ENCODE assay signal across 1 cellular context in the genomic region with DNA sequence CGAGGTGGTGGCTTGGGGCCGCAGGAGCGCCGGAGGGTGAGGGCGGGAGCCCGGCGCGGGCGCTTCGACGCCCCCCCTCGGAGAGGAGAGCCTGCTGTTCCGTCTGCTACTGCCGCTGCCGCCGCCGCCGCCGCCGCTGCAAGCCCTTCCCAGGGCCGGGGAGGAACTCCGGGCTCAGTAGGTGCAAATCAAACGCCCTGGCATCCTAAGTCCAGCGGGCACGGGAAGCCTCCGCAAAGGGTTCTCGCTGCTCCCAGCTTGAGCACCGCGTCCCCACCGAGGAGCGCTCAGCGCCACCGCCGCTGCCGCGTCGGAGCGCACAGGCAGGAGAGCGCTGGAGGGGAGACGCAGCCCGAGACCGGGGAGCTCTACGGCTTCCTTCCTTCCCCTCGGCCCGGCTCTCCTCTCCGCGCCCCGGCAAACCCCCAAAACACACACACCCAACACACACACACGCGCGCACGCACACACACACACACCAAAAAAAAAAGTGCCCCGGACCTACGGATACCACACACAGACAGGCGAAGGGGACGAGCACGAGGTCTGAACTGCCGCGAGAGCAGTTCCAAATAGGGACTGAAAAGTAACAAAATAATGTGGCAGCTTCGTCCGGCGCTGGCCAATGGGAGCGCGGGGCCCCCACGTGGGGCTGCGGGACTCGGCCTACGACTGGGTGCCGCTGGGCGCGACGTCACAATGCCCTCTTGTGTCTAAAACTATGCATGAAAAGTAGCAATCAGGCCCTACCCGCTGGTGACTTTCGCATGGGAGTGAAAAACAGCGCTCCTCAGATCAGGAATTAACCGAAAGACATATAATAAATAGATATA.
A peak's percentile ranks its signal among the peaks of the same experiment; 100 is the strongest.
TF ChIP-seq lines count a peak whose summit lies in the region.

TLE3 (minus strand) TSS at position 581 of the 833 bp plus-strand sequence. CDS start 1,119 bp downstream, outside the sequence.

TF ChIP-seq in HepG2, 621 proteins besides CTCF, POLR2A, EP300 and RAD21 (continued from another document and continues in another):
- TF ChIP-seq ZNF770 (CRISPR knock-in tag; IDR thresholded peaks at IDR 0.05): peak; percentile 41; the same call in 1 of the 2 replicates
- no peak for TF ChIP-seq ZNF335 (CRISPR knock-in tag; IDR thresholded peaks at IDR 0.05)
- 0 out of 2 replicates have a peak, but pooled peaks have one; percentile 65 for TF ChIP-seq KLF6 (CRISPR knock-in tag; IDR thresholded peaks at IDR 0.05)
- TF ChIP-seq, protein P1, sequence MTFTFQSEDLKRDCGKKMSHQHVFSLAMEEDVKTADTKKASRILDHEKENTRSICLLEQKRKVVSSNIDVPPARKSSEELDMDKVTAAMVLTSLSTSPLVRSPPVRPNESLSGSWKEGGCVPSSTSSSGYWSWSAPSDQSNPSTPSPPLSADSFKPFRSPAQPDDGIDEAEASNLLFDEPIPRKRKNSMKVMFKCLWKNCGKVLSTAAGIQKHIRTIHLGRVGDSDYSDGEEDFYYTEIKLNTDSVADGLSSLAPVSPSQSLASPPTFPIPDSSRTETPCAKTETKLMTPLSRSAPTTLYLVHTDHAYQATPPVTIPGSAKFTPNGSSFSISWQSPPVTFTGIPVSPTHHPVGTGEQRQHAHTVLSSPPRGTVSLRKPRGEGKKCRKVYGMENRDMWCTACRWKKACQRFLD (CRISPR knock-in tag; IDR thresholded peaks at IDR 0.05; ENCODE audit: borderline replicate concordance): 0 out of 2 replicates have a peak, but pooled peaks have one; percentile 66
- no peak for TF ChIP-seq ZNF264 (CRISPR knock-in tag; IDR thresholded peaks at IDR 0.05)
- TF ChIP-seq, protein P2, sequence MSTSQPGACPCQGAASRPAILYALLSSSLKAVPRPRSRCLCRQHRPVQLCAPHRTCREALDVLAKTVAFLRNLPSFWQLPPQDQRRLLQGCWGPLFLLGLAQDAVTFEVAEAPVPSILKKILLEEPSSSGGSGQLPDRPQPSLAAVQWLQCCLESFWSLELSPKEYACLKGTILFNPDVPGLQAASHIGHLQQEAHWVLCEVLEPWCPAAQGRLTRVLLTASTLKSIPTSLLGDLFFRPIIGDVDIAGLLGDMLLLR (CRISPR knock-in tag; IDR thresholded peaks at IDR 0.05): no peak; the same call in 1 of the 2 replicates
- TF ChIP-seq ZNF678 (CRISPR knock-in tag; IDR thresholded peaks at IDR 0.05): no peak
- TF ChIP-seq ZNF33A (CRISPR knock-in tag; IDR thresholded peaks at IDR 0.05; ENCODE audit: borderline replicate concordance): no peak
- TF ChIP-seq ZHX2 (IDR thresholded peaks at IDR 0.05; ENCODE audit: low read depth): no peak; the same call in 1 of the 2 replicates
- TF ChIP-seq ZHX2 (CRISPR knock-in tag; IDR thresholded peaks at IDR 0.05; ENCODE audit: borderline replicate concordance): 0 out of 2 replicates have a peak, but pooled peaks have one; percentile 56
- TF ChIP-seq TAF15 (IDR thresholded peaks at IDR 0.05; ENCODE audit: low read depth, low read length, poor library complexity, severe bottlenecking): peak; percentile 43
- TF ChIP-seq TEAD3 (CRISPR knock-in tag; optimal IDR thresholded peaks at IDR 0.05; ENCODE audit: borderline replicate concordance): peak; percentile 24
- TF ChIP-seq ZNF839 (CRISPR knock-in tag; IDR thresholded peaks at IDR 0.05; ENCODE audit: borderline replicate concordance): peak; percentile 72; the same call in 1 of the 2 replicates
- 0 out of 2 replicates have a peak, but pooled peaks have one; percentile 24 for TF ChIP-seq ZNF557 (CRISPR knock-in tag; IDR thresholded peaks at IDR 0.05)
- TF ChIP-seq ZNF230 (CRISPR knock-in tag; IDR thresholded peaks at IDR 0.05): 0 out of 2 replicates have a peak, but pooled peaks have one; percentile 68
- TF ChIP-seq, protein P3, sequence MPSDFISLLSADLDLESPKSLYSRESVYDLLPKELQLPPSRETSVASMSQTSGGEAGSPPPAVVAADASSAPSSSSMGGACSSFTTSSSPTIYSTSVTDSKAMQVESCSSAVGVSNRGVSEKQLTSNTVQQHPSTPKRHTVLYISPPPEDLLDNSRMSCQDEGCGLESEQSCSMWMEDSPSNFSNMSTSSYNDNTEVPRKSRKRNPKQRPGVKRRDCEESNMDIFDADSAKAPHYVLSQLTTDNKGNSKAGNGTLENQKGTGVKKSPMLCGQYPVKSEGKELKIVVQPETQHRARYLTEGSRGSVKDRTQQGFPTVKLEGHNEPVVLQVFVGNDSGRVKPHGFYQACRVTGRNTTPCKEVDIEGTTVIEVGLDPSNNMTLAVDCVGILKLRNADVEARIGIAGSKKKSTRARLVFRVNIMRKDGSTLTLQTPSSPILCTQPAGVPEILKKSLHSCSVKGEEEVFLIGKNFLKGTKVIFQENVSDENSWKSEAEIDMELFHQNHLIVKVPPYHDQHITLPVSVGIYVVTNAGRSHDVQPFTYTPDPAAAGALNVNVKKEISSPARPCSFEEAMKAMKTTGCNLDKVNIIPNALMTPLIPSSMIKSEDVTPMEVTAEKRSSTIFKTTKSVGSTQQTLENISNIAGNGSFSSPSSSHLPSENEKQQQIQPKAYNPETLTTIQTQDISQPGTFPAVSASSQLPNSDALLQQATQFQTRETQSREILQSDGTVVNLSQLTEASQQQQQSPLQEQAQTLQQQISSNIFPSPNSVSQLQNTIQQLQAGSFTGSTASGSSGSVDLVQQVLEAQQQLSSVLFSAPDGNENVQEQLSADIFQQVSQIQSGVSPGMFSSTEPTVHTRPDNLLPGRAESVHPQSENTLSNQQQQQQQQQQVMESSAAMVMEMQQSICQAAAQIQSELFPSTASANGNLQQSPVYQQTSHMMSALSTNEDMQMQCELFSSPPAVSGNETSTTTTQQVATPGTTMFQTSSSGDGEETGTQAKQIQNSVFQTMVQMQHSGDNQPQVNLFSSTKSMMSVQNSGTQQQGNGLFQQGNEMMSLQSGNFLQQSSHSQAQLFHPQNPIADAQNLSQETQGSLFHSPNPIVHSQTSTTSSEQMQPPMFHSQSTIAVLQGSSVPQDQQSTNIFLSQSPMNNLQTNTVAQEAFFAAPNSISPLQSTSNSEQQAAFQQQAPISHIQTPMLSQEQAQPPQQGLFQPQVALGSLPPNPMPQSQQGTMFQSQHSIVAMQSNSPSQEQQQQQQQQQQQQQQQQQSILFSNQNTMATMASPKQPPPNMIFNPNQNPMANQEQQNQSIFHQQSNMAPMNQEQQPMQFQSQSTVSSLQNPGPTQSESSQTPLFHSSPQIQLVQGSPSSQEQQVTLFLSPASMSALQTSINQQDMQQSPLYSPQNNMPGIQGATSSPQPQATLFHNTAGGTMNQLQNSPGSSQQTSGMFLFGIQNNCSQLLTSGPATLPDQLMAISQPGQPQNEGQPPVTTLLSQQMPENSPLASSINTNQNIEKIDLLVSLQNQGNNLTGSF (CRISPR knock-in tag; IDR thresholded peaks at IDR 0.05): peak; percentile 34; the same call in 1 of the 2 replicates
- TF ChIP-seq, protein P4, sequence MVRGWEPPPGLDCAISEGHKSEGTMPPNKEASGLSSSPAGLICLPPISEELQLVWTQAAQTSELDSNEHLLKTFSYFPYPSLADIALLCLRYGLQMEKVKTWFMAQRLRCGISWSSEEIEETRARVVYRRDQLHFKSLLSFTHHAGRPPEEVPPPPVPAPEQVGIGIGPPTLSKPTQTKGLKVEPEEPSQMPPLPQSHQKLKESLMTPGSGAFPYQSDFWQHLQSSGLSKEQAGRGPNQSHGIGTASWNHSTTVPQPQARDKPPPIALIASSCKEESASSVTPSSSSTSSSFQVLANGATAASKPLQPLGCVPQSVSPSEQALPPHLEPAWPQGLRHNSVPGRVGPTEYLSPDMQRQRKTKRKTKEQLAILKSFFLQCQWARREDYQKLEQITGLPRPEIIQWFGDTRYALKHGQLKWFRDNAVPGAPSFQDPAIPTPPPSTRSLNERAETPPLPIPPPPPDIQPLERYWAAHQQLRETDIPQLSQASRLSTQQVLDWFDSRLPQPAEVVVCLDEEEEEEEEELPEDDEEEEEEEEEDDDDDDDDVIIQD (CRISPR knock-in tag; IDR thresholded peaks at IDR 0.05; ENCODE audit: low read depth): no peak
- no peak for TF ChIP-seq SAFB2 (CRISPR knock-in tag; IDR thresholded peaks at IDR 0.05; ENCODE audit: borderline replicate concordance, low read depth)
- TF ChIP-seq RFXAP (CRISPR knock-in tag; IDR thresholded peaks at IDR 0.05; ENCODE audit: borderline replicate concordance): 0 out of 2 replicates have a peak, but pooled peaks have one; percentile 30
- TF ChIP-seq RNF2 (conservative IDR thresholded peaks at IDR 0.05; ENCODE audit: low read depth): peak; percentile 92
- TF ChIP-seq HMGXB4 (CRISPR knock-in tag; IDR thresholded peaks at IDR 0.05; ENCODE audit: borderline replicate concordance in 1 of 2, low read depth in 1 of 2): peak; percentile 38 to 47; a peak in 3 of 4 replicates
- no peak for TF ChIP-seq TCF12 (IDR thresholded peaks at IDR 0.05)
- no peak for TF ChIP-seq TCF12 (CRISPR knock-in tag; IDR thresholded peaks at IDR 0.05)
- TF ChIP-seq POGK (CRISPR knock-in tag; conservative IDR thresholded peaks at IDR 0.05): peak; percentile 45; the same call in 1 of the 2 replicates
- TF ChIP-seq THAP11 (CRISPR knock-in tag; IDR thresholded peaks at IDR 0.05): peak; percentile 13; the same call in 1 of the 2 replicates
